21 cellular contexts compared by ENCODE assay signal in genomic region chr10:100902622-100903021, GRCh38.
"Had no signal": no experiment of that assay in that cellular context is flagged by ENCODE, and none has a peak within 500 bp of the region (broad histone marks: within the 10 kb centered on the region; RNA-seq: fewer than 3 reads in every experiment).

No MANE protein-coding gene starts in this region.

- H3K27me3 ChIP-seq: hepatocyte had no signal

- H3K4me1 ChIP-seq: esophagus muscularis mucosa, foreskin keratinocyte, gastroesophageal sphincter, lower lobe of right lung had no signal

- H3K27ac Mint-ChIP-seq: immature natural killer cell, mesothelial cell of epicardium had no signal

- H2AFZ ChIP-seq: hepatocyte had no signal

- H3K4me2 ChIP-seq: hepatocyte had no signal

- H3K27ac ChIP-seq: coronary artery, dorsolateral prefrontal cortex, esophagus muscularis mucosa, foreskin keratinocyte, gastroesophageal sphincter, heart left ventricle, hepatocyte, lower lobe of right lung had no signal

- H3K4me3 ChIP-seq: coronary artery, dorsolateral prefrontal cortex, esophagus muscularis mucosa, gastroesophageal sphincter, heart left ventricle, hepatocyte, lower lobe of right lung, mucosa of descending colon had no signal

- H3K9me3 Mint-ChIP-seq: immature natural killer cell, mesothelial cell of epicardium had no signal

- H3K4me3 Mint-ChIP-seq: immature natural killer cell, mesothelial cell of epicardium had no signal

- H3K36me3 Mint-ChIP-seq: immature natural killer cell, mesothelial cell of epicardium had no signal

- DNase-seq: dermis blood vessel endothelial cell; dorsolateral prefrontal cortex; effector CD4-positive, alpha-beta T cell; effector memory CD4-positive, alpha-beta T cell; foreskin keratinocyte; heart left ventricle; hypothalamus; immature natural killer cell; islet precursor cell; kidney; kidney glomerular epithelial cell; left colon; left ventricle myocardium superior; lower lobe of right lung; mesenchymal stem cell; mucosa of descending colon had no signal

- H3K9me3 ChIP-seq: esophagus muscularis mucosa, gastroesophageal sphincter, heart left ventricle, lower lobe of right lung, mucosa of descending colon had no signal

- H3K79me2 ChIP-seq: hepatocyte had no signal

- H3K4me1 Mint-ChIP-seq: mesothelial cell of epicardium had no signal

- H3K36me3 ChIP-seq: esophagus muscularis mucosa, gastroesophageal sphincter, heart left ventricle, lower lobe of right lung had no signal
